8 cellular contexts compared by ENCODE assay signal in genomic region chr9:20684035-20684864, GRCh38. TPM values are rescaled to one million over a fixed set of nuclear protein-coding genes. Genes with fewer than 3 reads are reported as not detected.
DNase-seq lines count a peak whose midpoint lies in the region; ATAC-seq and TF ChIP-seq lines count a peak whose summit lies in the region.

Gene FOCAD, plus strand, starts transcription at chr9:20684259. Its CDS starts 31,095 bp downstream, at chr9:20715354.

- H3K9ac ChIP-seq in subcutaneous abdominal adipose tissue (ENCODE audit: low read length in 5 of 5), result peak within 1 kb of the TSS; percentile 70 to 98 (median 86)

- H3K4me3 Mint-ChIP-seq in GM23338, result peak within 1 kb of the TSS; percentile 77

- no peaks in the 10 kb centered on the region for H3K27me3 ChIP-seq in GM23338 (ENCODE audit: insufficient read depth)
- H3K27me3 ChIP-seq in foreskin keratinocyte, result no peaks in the 10 kb centered on the region
- H3K27me3 ChIP-seq in neuron (ENCODE audit: insufficient read depth, low read length), result no peaks in the 10 kb centered on the region
- H3K27me3 ChIP-seq in subcutaneous abdominal adipose tissue (ENCODE audit: control insufficient read depth in 5 of 5, insufficient read depth in 4 of 5, low read length in 5 of 5), result no peaks in the 10 kb centered on the region

- ATAC-seq in GM23338, result peak; percentile 98
- ATAC-seq in foreskin keratinocyte, result peak; percentile 98

- H3K36me3 ChIP-seq in GM23338 (ENCODE audit: insufficient read depth) (no peaks in the 10 kb centered on the region), neuron (ENCODE audit: insufficient read depth, low read length) (no peaks in the 10 kb centered on the region), subcutaneous abdominal adipose tissue (ENCODE audit: control insufficient read depth in 5 of 5, insufficient read depth in 5 of 5, low read length in 5 of 5) (no peaks in the 10 kb centered on the region)

- H3K9me3 ChIP-seq in neuron (ENCODE audit: low read length) (no peaks in the 10 kb centered on the region), subcutaneous abdominal adipose tissue (ENCODE audit: control insufficient read depth in 5 of 5, low read length in 5 of 5) (no peaks in the 10 kb centered on the region)

- H3K4me1 ChIP-seq in GM23338 (ENCODE audit: insufficient read depth), result peaks cover 10% of the 10 kb centered on the region
- no peaks in the 10 kb centered on the region for H3K4me1 ChIP-seq in foreskin keratinocyte
- H3K4me1 ChIP-seq in neuron (ENCODE audit: insufficient read depth, low read length), result peaks cover 20% of the 10 kb centered on the region
- H3K4me1 ChIP-seq in subcutaneous abdominal adipose tissue (ENCODE audit: control insufficient read depth in 5 of 5, insufficient read depth in 5 of 5, low read length in 5 of 5), result peaks cover 2 to 30% (median 20%) of the 10 kb centered on the region in 5 donors

- peaks cover 11% of the 10 kb centered on the region; the same call in 1 of the 2 replicates for H4K20me1 ChIP-seq in GM23338 (replicated peaks; ENCODE audit: insufficient read depth)

- no peaks in the 10 kb centered on the region for H3K9me2 ChIP-seq in GM23338 (ENCODE audit: insufficient read depth)

- H3F3A ChIP-seq in GM23338 (replicated peaks; ENCODE audit: low read depth), result peaks cover 3% of the 10 kb centered on the region; the same call in 1 of the 2 replicates

- H3K36me3 Mint-ChIP-seq in GM23338 (ENCODE audit: low read depth), result no peaks in the 10 kb centered on the region

- H3K27ac ChIP-seq in GM23338 (ENCODE audit: low read depth) (peak within 1 kb of the TSS; percentile 77), foreskin keratinocyte (peak within 1 kb of the TSS; percentile 54), subcutaneous abdominal adipose tissue (ENCODE audit: low read depth, low read length) (peak within 1 kb of the TSS; percentile 91)

- H3K4me2 ChIP-seq in GM23338, result peak within 1 kb of the TSS; percentile 77

- H2AFZ ChIP-seq in GM23338 (peak within 1 kb of the TSS; percentile 80), neuron (ENCODE audit: low read depth, low read length) (peak within 1 kb of the TSS; percentile 85)

- TF ChIP-seq CTCF in GM23338 (conservative IDR thresholded peaks at IDR 0.05; ENCODE audit: low read depth in 2 of 2) (no peak), foreskin keratinocyte (conservative IDR thresholded peaks at IDR 0.05) (no peak)

- no peaks in the 10 kb centered on the region for H3K9me3 Mint-ChIP-seq in GM23338

- peak; percentile 92 for DNase-seq in Daoy (ENCODE audit: low read depth)
- DNase-seq in GM23338 (ENCODE audit: low spot score), result peak; percentile 98
- DNase-seq in LHCN-M2 (ENCODE audit: low read depth), result peak; percentile 91
- DNase-seq in activated gamma-delta T cell treated with anti-CD3 and anti-CD28 coated beads, Interleukin-2, amount 50 U/mL, for 16 hours (ENCODE audit: low read depth), result peak; percentile 93
- DNase-seq in foreskin keratinocyte, result peak; percentile 74 to 83

- H3K27me3 Mint-ChIP-seq in GM23338 (ENCODE audit: insufficient read depth, low read depth, poor library complexity), result no peaks in the 10 kb centered on the region

- TF ChIP-seq POLR2A in Raji (IDR thresholded peaks at IDR 0.05; ENCODE audit: insufficient read depth, low read depth, low read length), result peak; percentile 90

- H3K4me3 ChIP-seq in GM23338 (peak within 1 kb of the TSS; percentile 78), neuron (ENCODE audit: low read length) (peak within 1 kb of the TSS; percentile 89), subcutaneous abdominal adipose tissue (ENCODE audit: low read depth in 1 of 5, low read length in 5 of 5) (peak within 1 kb of the TSS; percentile 89 to 96 (median 91))

- H3K27ac Mint-ChIP-seq in GM23338, result peak within 1 kb of the TSS; percentile 80

- peaks cover 15% of the 10 kb centered on the region for H3K4me1 Mint-ChIP-seq in GM23338

- H3K79me2 ChIP-seq in GM23338 (replicated peaks; ENCODE audit: insufficient read depth), result peaks cover 48% of the 10 kb centered on the region

TF ChIP-seq in GM23338, 12 proteins besides CTCF, POLR2A, EP300 and RAD21:
- TF ChIP-seq STAT1 (IDR thresholded peaks at IDR 0.05; ENCODE audit: unreplicated experiment), result no peak
- no peak for TF ChIP-seq ETS1 (IDR thresholded peaks at IDR 0.05)
- 0 out of 2 replicates have a peak, but pooled peaks have one; percentile 63 for TF ChIP-seq CREB1 (CRISPR knock-in tag; IDR thresholded peaks at IDR 0.05; ENCODE audit: low read depth)
- TF ChIP-seq POLR2AphosphoS5 (IDR thresholded peaks at IDR 0.05; ENCODE audit: low read depth), result peak; percentile 95
- TF ChIP-seq EZH2 (IDR thresholded peaks at IDR 0.05; ENCODE audit: low read depth, unreplicated experiment), result no peak
- TF ChIP-seq ZNF462 (CRISPR knock-in tag; IDR thresholded peaks at IDR 0.05), result peak; percentile 27; the same call in 1 of the 2 replicates
- TF ChIP-seq NANOG (IDR thresholded peaks at IDR 0.05; ENCODE audit: borderline replicate concordance), result 0 out of 2 replicates have a peak, but pooled peaks have one; percentile 3

RNA-seq across cellular contexts. Expression of gene FOCAD, which starts in this region (rescaled TPM):
- total RNA-seq in Daoy (2014; rRNA removed; shearing (Covaris generic)), result 11.3 and 15.4 TPM in 2 replicates
- 50.7 and 66.5 TPM in 2 replicates for total RNA-seq in GM23338 (2014; rRNA removed; shearing (Covaris generic))
- polyA plus RNA-seq in GM23338 (2016; fragmentation: Nextera tagmentation; extraction: Ambion mirVana), result 11.8 and 13.7 TPM in 2 replicates
- total RNA-seq in LHCN-M2 (2014; rRNA removed), result 36.0 and 36.8 TPM in 2 replicates
- polyA plus RNA-seq in LHCN-M2 (2012), result 17.0 TPM
- 27.5 and 29.3 TPM in 2 replicates for total RNA-seq in foreskin keratinocyte
- 9.1 and 9.9 TPM in 2 replicates for polyA plus RNA-seq in foreskin keratinocyte

Comparison
In these comparisons a context has a peak if more than half of its experiments do, and no peak if none do; other contexts are left out.
1. Peak in every context shown above with its lines: DNase-seq, ATAC-seq, H3K4me3 ChIP-seq and H3K27ac ChIP-seq.